In genomic region chr2:58032751-58033055, GRCh38 we compare ENCODE assay signal across 20 cellular contexts. TPM values are rescaled to one million over a fixed set of nuclear protein-coding genes. Genes with fewer than 3 reads are reported as not detected.
DNase-seq lines count a peak whose midpoint lies in the region; ATAC-seq lines count a peak whose summit lies in the region.
"Had no signal": no experiment of that assay in that cellular context is flagged by ENCODE, and none has a peak within 500 bp of the region (broad histone marks: within the 10 kb centered on the region; RNA-seq: fewer than 3 reads in every experiment).

No MANE protein-coding gene starts in this region.

- H3K36me3 Mint-ChIP-seq in dendritic cell treated with granulocyte-macrophage colony-stimulating factor and Interleukin-4, amounts not matched to agents 40 ng/mL and 50 ng/mL, for 4 days (ENCODE audit: low read depth) = no peaks in the 10 kb centered on the region
- H3K36me3 Mint-ChIP-seq: CD14-positive monocyte had no signal

- DNase-seq in G401 (ENCODE audit: low spot score) (no peak), HK-2 (ENCODE audit: unreplicated experiment) (no peak)
- DNase-seq in stimulated activated CD4-positive, alpha-beta T cell treated with anti-CD3 and anti-CD28 coated beads, Interleukin-15, amount 100 ng/mL, for 24 hours = no peak
- DNase-seq: activated gamma-delta T cell treated with Interleukin-2 at 50 U/mL for 16 hours; amygdala; effector CD4-positive, alpha-beta T cell; esophagus squamous epithelium; left lung; NCI-H1694 treated with DMSO at 0.1 percent for 48 hours; NCI-H345; NK-92 treated with Interleukin-12 subunit alpha and Interleukin-12 subunit beta, amount 100 ng/mL, for 24 hours; T-helper 1 cell; thyroid gland had no signal

- peak overlapping the region; percentile 61 for H3K27ac Mint-ChIP-seq in dendritic cell treated with granulocyte-macrophage colony-stimulating factor and Interleukin-4, amounts not matched to agents 40 ng/mL and 50 ng/mL, for 4 days
- H3K27ac Mint-ChIP-seq: CD14-positive monocyte had no signal

- no peaks in the 10 kb centered on the region for H3K27me3 Mint-ChIP-seq in dendritic cell treated with granulocyte-macrophage colony-stimulating factor and Interleukin-4, amounts not matched to agents 40 ng/mL and 50 ng/mL, for 4 days
- H3K27me3 Mint-ChIP-seq: central memory CD8-positive, alpha-beta T cell had no signal

- ATAC-seq in GM18498 (IDR thresholded peaks at IDR 0.05; ENCODE audit: unreplicated experiment) (peak; percentile 25), GM21723 (IDR thresholded peaks at IDR 0.05; ENCODE audit: unreplicated experiment) (peak; percentile 18), HG03095 (IDR thresholded peaks at IDR 0.05; ENCODE audit: unreplicated experiment) (peak; percentile 3), GM19452 (IDR thresholded peaks at IDR 0.05; ENCODE audit: unreplicated experiment) (no peak)

- H3K4me1 Mint-ChIP-seq in dendritic cell treated with granulocyte-macrophage colony-stimulating factor and Interleukin-4, amounts not matched to agents 40 ng/mL and 50 ng/mL, for 4 days (ENCODE audit: low read depth) = peaks cover 21% of the 10 kb centered on the region
- H3K4me1 Mint-ChIP-seq: central memory CD8-positive, alpha-beta T cell had no signal

- intact Hi-C loops in dendritic cell treated with granulocyte-macrophage colony-stimulating factor and Interleukin-4, amounts not matched to agents 40 ng/mL and 50 ng/mL, for 4 days (cut with micrococcal nuclease) = no loop called here

- in situ Hi-C loops in G401 (cut with HindIII; ENCODE audit: low sequenced_read_pairs) = no loop called here

- H3K4me3 Mint-ChIP-seq in dendritic cell treated with granulocyte-macrophage colony-stimulating factor and Interleukin-4, amounts not matched to agents 40 ng/mL and 50 ng/mL, for 4 days = no peak overlapping the region
- H3K4me3 Mint-ChIP-seq: CD14-positive monocyte; central memory CD8-positive, alpha-beta T cell had no signal

- no peaks in the 10 kb centered on the region for H3K9me3 Mint-ChIP-seq in dendritic cell treated with granulocyte-macrophage colony-stimulating factor and Interleukin-4, amounts not matched to agents 40 ng/mL and 50 ng/mL, for 4 days
- H3K9me3 Mint-ChIP-seq: CD14-positive monocyte; central memory CD8-positive, alpha-beta T cell had no signal

RNA-seq across cellular contexts. Expression of gene VRK2, which starts 13.9 kb away (rescaled TPM):
- 16.9 and 20.6 TPM in 2 replicates for total RNA-seq in G401 (2014; rRNA removed; shearing (Covaris generic))
